ENCODE assay signal across 21 cellular contexts in genomic region chr12:25419595-25419994, GRCh38.
A peak's percentile ranks its signal among the peaks of the same experiment; 100 is the strongest.
DNase-seq lines count a peak whose midpoint lies in the region; ATAC-seq, FAIRE-seq and TF ChIP-seq lines count a peak whose summit lies in the region.
"Had no signal": no experiment of that assay in that cellular context is flagged by ENCODE, and none has a peak within 500 bp of the region (broad histone marks: within the 10 kb centered on the region; RNA-seq: fewer than 3 reads in every experiment).

No MANE protein-coding gene starts in this region.

- H3K4me2 ChIP-seq in A549 (no peak overlapping the region), K562 (ENCODE audit: insufficient read depth, low read length) (no peak overlapping the region)
- H3K4me2 ChIP-seq: BLaER1 treated with 17β-estradiol and CSF1 and Interleukin-3, amounts not matched to agents 10 nM and 100 nM had no signal

- in situ Hi-C loops in K562 (cut with MboI), result no loop called here

- intact Hi-C loops in K562 (cut with micrococcal nuclease), result no loop called here

- no peaks in the 10 kb centered on the region for H3K9me1 ChIP-seq in K562 (ENCODE audit: control insufficient read depth, insufficient read depth, low read length)

- H3K36me3 ChIP-seq in HEK293 (ENCODE audit: control insufficient read depth in 2 of 2, insufficient read depth in 1 of 2, low read length in 2 of 2) (no peaks in the 10 kb centered on the region), K562 (ENCODE audit: control insufficient read depth, insufficient read depth, low read length) (no peaks in the 10 kb centered on the region)
- H3K36me3 ChIP-seq: BLaER1 treated with 17β-estradiol and CSF1 and Interleukin-3, amounts not matched to agents 10 nM and 100 nM had no signal

- CTCF ChIA-PET in A549 (lab: Yijun Ruan, JAX) (interaction anchor here (1.9 kb wide), 1 partner anchor 17 kb away, joined by 4 read pairs; no protein-coding TSS in a partner anchor), HEK293 (lab: Yijun Ruan, JAX) (interaction anchor here (0.6 kb wide), 1 partner anchor 440 kb away, joined by 4 read pairs; no protein-coding TSS in a partner anchor), K562 (lab: Yijun Ruan, JAX; ENCODE audit: low intra/inter-chr PET ratio) (no interaction called here)

- H3K9ac ChIP-seq in K562 (ENCODE audit: insufficient read depth in 1 of 2, low read depth in 2 of 2, low read length in 2 of 2), result no peak overlapping the region
- H3K9ac ChIP-seq: BLaER1 treated with 17β-estradiol and CSF1 and Interleukin-3, amounts not matched to agents 10 nM and 100 nM had no signal

- TF ChIP-seq POLR2A in A549 (IDR thresholded peaks at IDR 0.05; ENCODE audit: low read length), result no peak
- TF ChIP-seq POLR2A in K562 (conservative IDR thresholded peaks at IDR 0.05), result no peak

- H4K20me1 ChIP-seq in K562 (replicated peaks; ENCODE audit: control insufficient read depth, insufficient read depth, low read length), result no peaks in the 10 kb centered on the region
- H4K20me1 ChIP-seq: BLaER1 treated with 17β-estradiol and CSF1 and Interleukin-3, amounts not matched to agents 10 nM and 100 nM had no signal

- H3K27ac ChIP-seq in A549 (no peak overlapping the region), HEK293 (ENCODE audit: extremely low read depth, low read depth, low read length) (no peak overlapping the region), K562 (ENCODE audit: extremely low read depth, low read depth, low read length) (no peak overlapping the region), substantia nigra (ENCODE audit: low read depth, low read length, poor library complexity, severe bottlenecking) (no peak overlapping the region)
- H3K27ac ChIP-seq: 22Rv1; BLaER1 treated with 17β-estradiol and CSF1 and Interleukin-3, amounts not matched to agents 10 nM and 100 nM; C4-2B had no signal

- TF ChIP-seq EP300 in A549 (IDR thresholded peaks at IDR 0.05) (no peak), K562 (IDR thresholded peaks at IDR 0.05; ENCODE audit: low read length) (no peak)

- DNase-seq in A549 (ENCODE audit: low read depth in 1 of 2, low spot score in 1 of 2) (no peak), GM18507 (ENCODE audit: extremely low spot score, insufficient read length, low read depth) (no peak), K562 (ENCODE audit: extremely low read depth in 1 of 4, low spot score in 3 of 4) (no peak), epidermal melanocyte (ENCODE audit: insufficient read length, low spot score) (no peak), substantia nigra (lab: John Stamatoyannopoulos, UW) (no peak)
- DNase-seq: ACHN; Caco-2; Calu3; CD4-positive, alpha-beta T cell; CD8-positive, alpha-beta T cell; DMS79 treated with DMSO at 0.1 percent for 48 hours; GF-D8 had no signal

- H3K79me2 ChIP-seq in K562 (ENCODE audit: control insufficient read depth, insufficient read depth, low read length), result no peaks in the 10 kb centered on the region

- H3K27me3 ChIP-seq in K562 (ENCODE audit: control insufficient read depth in 2 of 2, insufficient read depth in 2 of 2, low read length in 2 of 2), result no peaks in the 10 kb centered on the region
- H3K27me3 ChIP-seq: BLaER1 treated with 17β-estradiol and CSF1 and Interleukin-3, amounts not matched to agents 10 nM and 100 nM had no signal

- FAIRE-seq in A549 (lab: Jason Lieb, UNC) (peak; percentile 28), GM18507 (lab: Jason Lieb, UNC) (peak; percentile 35), K562 (lab: Jason Lieb, UNC) (no peak)
- FAIRE-seq: D721Med, G401.6, GM12891 had no signal

- BruUV-seq in K562 (replicated peaks; lab: Mats Ljungman, UMichigan), result no TSS peak

- no peak overlapping the region for H2AFZ ChIP-seq in K562 (ENCODE audit: low read depth, low read length)

- H3K9me3 ChIP-seq in A549 (no peaks in the 10 kb centered on the region), HEK293 (ENCODE audit: control insufficient read depth, insufficient read depth, low read depth, low read length) (no peaks in the 10 kb centered on the region), K562 (replicated peaks; ENCODE audit: control insufficient read depth, insufficient read depth, low read depth, low read length) (no peaks in the 10 kb centered on the region)
- H3K9me3 ChIP-seq: BLaER1 treated with 17β-estradiol and CSF1 and Interleukin-3, amounts not matched to agents 10 nM and 100 nM; Caco-2 had no signal

- ATAC-seq in A549 (no peak), K562 (no peak), HG03469 (IDR thresholded peaks at IDR 0.05; ENCODE audit: unreplicated experiment) (no peak), GM21576 (IDR thresholded peaks at IDR 0.05; ENCODE audit: unreplicated experiment) (no peak)
- ATAC-seq: CD8-positive, alpha-beta T cell had no signal

- TF ChIP-seq CTCF in A549 (IDR thresholded peaks at IDR 0.05) (no peak), HEK293 (tag by site-specific recombination; IDR thresholded peaks at IDR 0.05) (no peak), K562 (IDR thresholded peaks at IDR 0.05 in 2 of 3, conservative IDR thresholded peaks at IDR 0.05 in 1 of 3; ENCODE audit: insufficient read depth in 2 of 3, low read depth in 1 of 3, low read length in 3 of 3) (no peak)

- H3K4me1 ChIP-seq in A549, result no peaks in the 10 kb centered on the region
- no peaks in the 10 kb centered on the region for H3K4me1 ChIP-seq in HEK293 (ENCODE audit: control insufficient read depth, insufficient read depth, low read length)
- no peaks in the 10 kb centered on the region for H3K4me1 ChIP-seq in K562 (replicated peaks in 1 of 2; ENCODE audit: control insufficient read depth in 2 of 2, insufficient read depth in 2 of 2, low read length in 2 of 2)

- H3K4me3 ChIP-seq in A549 (no peak overlapping the region), HEK293 (ENCODE audit: low read depth, low read length) (no peak overlapping the region), K562 (no peak overlapping the region)
- H3K4me3 ChIP-seq: BLaER1 treated with 17β-estradiol and CSF1 and Interleukin-3, amounts not matched to agents 10 nM and 100 nM had no signal

- TF ChIP-seq RAD21 in A549 (conservative IDR thresholded peaks at IDR 0.05 in 1 of 2, IDR thresholded peaks at IDR 0.05 in 1 of 2), result no peak
- no peak for TF ChIP-seq RAD21 in K562 (CRISPR knock-in tag; conservative IDR thresholded peaks at IDR 0.05 in 1 of 2, IDR thresholded peaks at IDR 0.05 in 1 of 2)

- WGBS in A549 (ENCODE audit: missing lambda C conversion rate), result 55% methylated on average over 2 of the region's 2 CpGs
- 0% methylated on average over 2 of the region's 2 CpGs for WGBS in K562 (ENCODE audit: insufficient coverage, low coverage, missing lambda C conversion rate)

- POLR2A ChIA-PET in A549 (lab: Yijun Ruan, JAX) (no interaction called here), HEK293 (lab: Yijun Ruan, JAX) (no interaction called here), K562 (lab: Yijun Ruan, JAX) (no interaction called here)

TF ChIP-seq in A549, 52 proteins besides CTCF, POLR2A, EP300 and RAD21 (continues in another document):
- no peak for TF ChIP-seq ZFP36 (IDR thresholded peaks at IDR 0.05; ENCODE audit: borderline replicate concordance, partially characterized antibody)
- TF ChIP-seq POLR2AphosphoS2 (conservative IDR thresholded peaks at IDR 0.05; ENCODE audit: low read length), result no peak
- no peak for TF ChIP-seq FOSB (CRISPR knock-in tag; IDR thresholded peaks at IDR 0.05)
- TF ChIP-seq PHF8 (IDR thresholded peaks at IDR 0.05; ENCODE audit: borderline replicate concordance, low read depth), result no peak
- TF ChIP-seq HOXA7 (CRISPR knock-in tag; IDR thresholded peaks at IDR 0.05), result no peak
- no peak for TF ChIP-seq FOSL2 (IDR thresholded peaks at IDR 0.05)
- TF ChIP-seq FOSL2 (CRISPR knock-in tag; IDR thresholded peaks at IDR 0.05), result no peak
- no peak for TF ChIP-seq ZSCAN20 (CRISPR knock-in tag; IDR thresholded peaks at IDR 0.05)
- no peak for TF ChIP-seq MAFK (IDR thresholded peaks at IDR 0.05; ENCODE audit: partially characterized antibody)
- TF ChIP-seq RNF2 (IDR thresholded peaks at IDR 0.05; ENCODE audit: borderline replicate concordance, low read depth), result no peak

TF ChIP-seq in HEK293, 187 proteins besides CTCF, POLR2A, EP300 and RAD21:
- TF ChIP-seq ZNF366 (tag by site-specific recombination; conservative IDR thresholded peaks at IDR 0.05), result peak; percentile 89
- TF ChIP-seq, protein P1, sequence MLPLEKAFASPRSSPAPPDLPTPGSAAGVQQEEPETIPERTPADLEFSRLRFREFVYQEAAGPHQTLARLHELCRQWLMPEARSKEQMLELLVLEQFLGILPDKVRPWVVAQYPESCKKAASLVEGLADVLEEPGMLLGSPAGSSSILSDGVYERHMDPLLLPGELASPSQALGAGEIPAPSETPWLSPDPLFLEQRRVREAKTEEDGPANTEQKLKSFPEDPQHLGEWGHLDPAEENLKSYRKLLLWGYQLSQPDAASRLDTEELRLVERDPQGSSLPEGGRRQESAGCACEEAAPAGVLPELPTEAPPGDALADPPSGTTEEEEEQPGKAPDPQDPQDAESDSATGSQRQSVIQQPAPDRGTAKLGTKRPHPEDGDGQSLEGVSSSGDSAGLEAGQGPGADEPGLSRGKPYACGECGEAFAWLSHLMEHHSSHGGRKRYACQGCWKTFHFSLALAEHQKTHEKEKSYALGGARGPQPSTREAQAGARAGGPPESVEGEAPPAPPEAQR (tag by site-specific recombination; IDR thresholded peaks at IDR 0.05), result no peak

TF ChIP-seq in K562, 482 proteins besides CTCF, POLR2A, EP300 and RAD21 (continues in another document):
- TF ChIP-seq MECOM (CRISPR knock-in tag; IDR thresholded peaks at IDR 0.05) (no peak), NR2C1 (IDR thresholded peaks at IDR 0.05) (no peak), NR2C1 (tag; IDR thresholded peaks at IDR 0.05) (no peak)
